In the genomic region with DNA sequence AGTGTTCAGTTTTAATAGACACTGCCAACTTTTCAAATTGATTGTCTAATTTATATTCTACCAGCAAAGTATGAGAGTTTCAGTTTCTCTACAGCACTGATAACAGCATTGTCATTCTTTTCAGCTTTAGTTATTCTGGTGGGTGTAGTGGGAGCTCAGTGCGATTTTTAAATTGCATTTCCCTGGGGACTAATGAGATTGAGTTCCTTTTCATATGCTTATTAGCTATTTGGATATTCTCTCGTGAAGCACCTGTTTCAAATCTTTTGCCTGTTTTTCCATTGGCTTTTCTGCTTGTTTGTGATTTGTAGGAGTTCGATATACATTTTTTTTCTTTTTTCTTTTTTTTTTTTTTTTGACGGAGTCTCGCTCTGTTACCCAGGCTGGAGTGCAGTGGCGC, we compare ENCODE assay signal across 29 cellular contexts.
"Had no signal": no experiment of that assay in that cellular context is flagged by ENCODE, and none has a peak within 500 bp of the region (broad histone marks: within the 10 kb centered on the region; RNA-seq: fewer than 3 reads in every experiment).

No MANE protein-coding gene starts in this region.

- ATAC-seq: effector memory CD8-positive, alpha-beta T cell; esophagus mucosa; gastrocnemius medialis; heart right ventricle; left cardiac atrium; left lung; left ventricle myocardium superior; lower lobe of right lung; mucosa of descending colon; naive thymus-derived CD4-positive, alpha-beta T cell; natural killer cell had no signal

- H3K4me3 Mint-ChIP-seq: effector memory CD8-positive, alpha-beta T cell; endodermal cell; mesothelial cell of epicardium; naive thymus-derived CD4-positive, alpha-beta T cell; natural killer cell had no signal

- H3K4me3 ChIP-seq: coronary artery, dorsolateral prefrontal cortex, esophagus squamous epithelium, gastrocnemius medialis, heart right ventricle, left lung, lower lobe of right lung, mucosa of descending colon had no signal

- H3K27ac ChIP-seq: coronary artery, dorsolateral prefrontal cortex, epithelial cell of prostate, esophagus squamous epithelium, gastrocnemius medialis, heart right ventricle, left lung, lower lobe of right lung had no signal

- DNase-seq: dermis blood vessel endothelial cell; dorsolateral prefrontal cortex; effector CD4-positive, alpha-beta T cell; effector memory CD8-positive, alpha-beta T cell; endodermal cell; erythroblast; esophagus squamous epithelium; foreskin fibroblast; foreskin melanocyte; gastrocnemius medialis; glutamatergic neuron; head of caudate nucleus; heart right ventricle; hippocampal formation; left cardiac atrium; left lung; left ventricle myocardium superior; lower lobe of right lung; mesenchymal stem cell; mucosa of descending colon; naive thymus-derived CD4-positive, alpha-beta T cell; natural killer cell had no signal

- H3K9me3 Mint-ChIP-seq: effector memory CD8-positive, alpha-beta T cell; natural killer cell had no signal

- H3K9me3 ChIP-seq: esophagus squamous epithelium, gastrocnemius medialis, heart right ventricle, left lung, lower lobe of right lung, mucosa of descending colon had no signal

- FAIRE-seq: endometrium, islet of Langerhans, keratinocyte had no signal

- H3K4me1 Mint-ChIP-seq: mesothelial cell of epicardium, natural killer cell had no signal

- H3K4me1 ChIP-seq: esophagus squamous epithelium, gastrocnemius medialis, left lung, lower lobe of right lung had no signal

- H3K36me3 ChIP-seq: esophagus squamous epithelium, gastrocnemius medialis, heart right ventricle, left lung, lower lobe of right lung had no signal

- H3K36me3 Mint-ChIP-seq: mesothelial cell of epicardium, natural killer cell had no signal

- H3K27me3 ChIP-seq: dorsolateral prefrontal cortex, gastrocnemius medialis, heart right ventricle, left lung had no signal

- H3K27ac Mint-ChIP-seq: effector memory CD8-positive, alpha-beta T cell; endodermal cell; mesothelial cell of epicardium; naive thymus-derived CD4-positive, alpha-beta T cell; natural killer cell had no signal
